ENCODE assay signal across 33 cellular contexts in genomic region chr4:151294833-151295496, GRCh38. TPM values are rescaled to one million over a fixed set of nuclear protein-coding genes. Genes with fewer than 3 reads are reported as not detected.
DNase-seq lines count a peak whose midpoint lies in the region; ATAC-seq, FAIRE-seq and TF ChIP-seq lines count a peak whose summit lies in the region.
"Had no signal": no experiment of that assay in that cellular context is flagged by ENCODE, and none has a peak within 500 bp of the region (broad histone marks: within the 10 kb centered on the region; RNA-seq: fewer than 3 reads in every experiment).

No MANE protein-coding gene starts in this region.

- no peak overlapping the region for H3K14ac ChIP-seq in H1 (ENCODE audit: insufficient read length)

- H3K79me2 ChIP-seq in H1 (ENCODE audit: control insufficient read depth in 1 of 2, insufficient read depth in 2 of 2, low read length in 2 of 2) (peaks cover 0 to 78% of the 10 kb centered on the region in 2 experiments; a peak in 2 of 4 replicates), osteoblast (ENCODE audit: insufficient read depth, low read length) (no peaks in the 10 kb centered on the region)

- ATAC-seq in stimulated activated effector memory CD8-positive, alpha-beta T cell treated with anti-CD3 and anti-CD28 coated beads, Interleukin-12 subunit alpha, Interleukin-12 subunit beta, amount 100 ng/mL, for 72 hours = peak; percentile 16
- ATAC-seq: activated CD8-positive, alpha-beta T cell treated with anti-CD3 and anti-CD28 coated beads for 36 hours; activated naive CD4-positive, alpha-beta T cell treated with anti-CD3 and anti-CD28 coated beads, Interleukin-2, amount 50 U/mL, for 72 hours; activated T-helper 17 cell treated with anti-CD3 and anti-CD28 coated beads, Interleukin-2, amount 50 U/mL, for 72 hours; HCT116; stimulated activated naive CD8-positive, alpha-beta T cell treated with anti-CD3 and anti-CD28 coated beads, Interleukin-15, amount 100 ng/mL, for 72 hours had no signal

- H3K9ac ChIP-seq in HUES48 (ENCODE audit: low read depth, low read length) (peak overlapping the region; percentile 16; the same call in 1 of the 2 replicates), H1 (replicated peaks in 1 of 4; ENCODE audit: extremely low read depth in 1 of 4, low read depth in 3 of 4, low read length in 3 of 4) (no peak overlapping the region), liver (ENCODE audit: low read depth in 1 of 2, low read length in 2 of 2) (no peak overlapping the region)

- H4K5ac ChIP-seq in H1 (ENCODE audit: insufficient read length, low read depth, low read length) = no peak overlapping the region

- no peak overlapping the region for H3K4ac ChIP-seq in H1 (replicated peaks; ENCODE audit: insufficient read length, low read depth, low read length)

- TF ChIP-seq EP300 in H1 (IDR thresholded peaks at IDR 0.05; ENCODE audit: borderline replicate concordance in 1 of 2, low read depth in 2 of 2, low read length in 2 of 2) = no peak

- no peaks in the 10 kb centered on the region for H3K4me1 Mint-ChIP-seq in stimulated activated effector memory CD8-positive, alpha-beta T cell treated with anti-CD3 and anti-CD28 coated beads, Interleukin-12 subunit alpha, Interleukin-12 subunit beta, amount 100 ng/mL, for 72 hours
- H3K4me1 Mint-ChIP-seq in activated naive CD4-positive, alpha-beta T cell treated with anti-CD3 and anti-CD28 coated beads, Interleukin-2, amount 10 ng/mL, durations not matched to agents 7 days and 5 days = no peaks in the 10 kb centered on the region
- H3K4me1 Mint-ChIP-seq: activated T-helper 17 cell treated with anti-CD3 and anti-CD28 coated beads, Interleukin-2, amount 50 U/mL, for 72 hours; memory B cell; stimulated activated naive CD8-positive, alpha-beta T cell treated with anti-CD3 and anti-CD28 coated beads, Interleukin-15, amount 100 ng/mL, for 72 hours had no signal

- no peak for TF ChIP-seq RAD21 in H1 (IDR thresholded peaks at IDR 0.05 in 1 of 2, conservative IDR thresholded peaks at IDR 0.05 in 1 of 2; ENCODE audit: low read depth in 2 of 2, low read length in 2 of 2)
- TF ChIP-seq RAD21 in liver (IDR thresholded peaks at IDR 0.05) = no peak

- H3K27ac ChIP-seq in HUES48 (ENCODE audit: low read depth, low read length) (peak overlapping the region; percentile 21), H1 (ENCODE audit: low read depth, low read length) (0 out of 2 replicates have a peak overlapping the region, but pooled peaks have one; percentile 37), liver (ENCODE audit: low read depth in 1 of 2, low read length in 2 of 2) (peak overlapping the region in 1 of 2 donors; percentile 5), osteoblast (ENCODE audit: low read depth, low read length) (no peak overlapping the region)
- H3K27ac ChIP-seq: cardiac muscle cell, tibial artery had no signal

- H3K27me3 Mint-ChIP-seq in activated naive CD4-positive, alpha-beta T cell treated with anti-CD3 and anti-CD28 coated beads, Interleukin-2, amount 10 ng/mL, durations not matched to agents 7 days and 5 days = no peaks in the 10 kb centered on the region
- H3K27me3 Mint-ChIP-seq: dendritic cell treated with granulocyte-macrophage colony-stimulating factor and Interleukin-4, amounts not matched to agents 40 ng/mL and 50 ng/mL, for 4 days; stimulated activated naive CD8-positive, alpha-beta T cell treated with anti-CD3 and anti-CD28 coated beads, Interleukin-15, amount 100 ng/mL, for 72 hours had no signal

- FAIRE-seq in H1 (lab: Jason Lieb, UNC) = no peak

- no peak for DNase-seq in H1 (ENCODE audit: low read depth in 1 of 2, low spot score in 2 of 2)
- no peak for DNase-seq in stimulated activated effector memory CD8-positive, alpha-beta T cell treated with anti-CD3 and anti-CD28 coated beads, Interleukin-12 subunit alpha, Interleukin-12 subunit beta, amount 100 ng/mL, for 72 hours (ENCODE audit: low spot score in 2 of 2)
- no peak for DNase-seq in activated naive CD4-positive, alpha-beta T cell treated with anti-CD3 and anti-CD28 coated beads, Interleukin-2, amount 10 ng/mL, durations not matched to agents 7 days and 5 days
- no peak for DNase-seq in GF-D8 (lab: John Stamatoyannopoulos, UW)
- no peak for DNase-seq in osteoblast (ENCODE audit: insufficient read length, low spot score, missing footprints)
- DNase-seq: activated CD8-positive, alpha-beta T cell treated with anti-CD3 and anti-CD28 coated beads for 36 hours; anterior cingulate cortex; DMS79; GDM1; KG1; MM.1S; NCI-H1436 treated with DMSO at 0.1 percent for 48 hours; NCI-H2107; nucleus accumbens; stimulated activated naive CD8-positive, alpha-beta T cell treated with anti-CD3 and anti-CD28 coated beads, Interleukin-15, amount 100 ng/mL, for 72 hours; T-helper 2 cell; tibial artery had no signal

- no peak for TF ChIP-seq POLR2A in H1 (IDR thresholded peaks at IDR 0.05; ENCODE audit: control extremely low read depth in 1 of 2, low read depth in 2 of 2, low read length in 2 of 2)

- H3K36me3 ChIP-seq in HUES48 (ENCODE audit: control insufficient read depth, insufficient read depth, low read length) (no peaks in the 10 kb centered on the region; the same call in 1 of the 2 replicates), H1 (ENCODE audit: control insufficient read depth in 2 of 4, insufficient read depth in 4 of 4, low read length in 3 of 4) (no peaks in the 10 kb centered on the region; a peak in 1 of 8 replicates), liver (ENCODE audit: control insufficient read depth in 4 of 4, insufficient read depth in 3 of 4, low read depth in 1 of 4, low read length in 3 of 4) (peaks cover 0 to 1% (median 0%) of the 10 kb centered on the region in 4 donors), osteoblast (ENCODE audit: insufficient read depth, low read length) (no peaks in the 10 kb centered on the region)
- H3K36me3 ChIP-seq: cardiac muscle cell had no signal

- H2BK5ac ChIP-seq in H1 (ENCODE audit: low read depth, low read length) = peak overlapping the region; percentile 67

- TF ChIP-seq CTCF in H1 (IDR thresholded peaks at IDR 0.05; ENCODE audit: control extremely low read depth in 1 of 3, insufficient read depth in 1 of 3, low read depth in 1 of 3, low read length in 3 of 3) (no peak), liver (IDR thresholded peaks at IDR 0.05; ENCODE audit: low read depth, low read length, missing input control) (no peak), osteoblast (IDR thresholded peaks at IDR 0.05; ENCODE audit: extremely low read depth, low read depth, low read length) (no peak)

- H3K27me3 ChIP-seq in HUES48 (ENCODE audit: control insufficient read depth, insufficient read depth, low read length) (no peaks in the 10 kb centered on the region), H1 (replicated peaks in 1 of 4; ENCODE audit: control insufficient read depth in 3 of 4, extremely low read depth in 1 of 4, insufficient read depth in 3 of 4, low read length in 3 of 4) (no peaks in the 10 kb centered on the region), liver (ENCODE audit: control insufficient read depth in 4 of 4, insufficient read depth in 4 of 4, low read length in 3 of 4) (no peaks in the 10 kb centered on the region), osteoblast (ENCODE audit: insufficient read depth, low read length) (no peaks in the 10 kb centered on the region)
- H3K27me3 ChIP-seq: cardiac muscle cell, tibial artery had no signal

- H3K9me3 ChIP-seq in HUES48 (ENCODE audit: control insufficient read depth, insufficient read depth, low read length) (no peaks in the 10 kb centered on the region), H1 (ENCODE audit: insufficient read depth in 2 of 2, low read depth in 1 of 2, low read length in 1 of 2) (no peaks in the 10 kb centered on the region), liver (ENCODE audit: control insufficient read depth in 4 of 4, low read length in 3 of 4) (no peaks in the 10 kb centered on the region), osteoblast (ENCODE audit: low read depth, low read length) (no peaks in the 10 kb centered on the region)
- H3K9me3 ChIP-seq: tibial artery had no signal

- no peak overlapping the region for H3K27ac Mint-ChIP-seq in stimulated activated effector memory CD8-positive, alpha-beta T cell treated with anti-CD3 and anti-CD28 coated beads, Interleukin-12 subunit alpha, Interleukin-12 subunit beta, amount 100 ng/mL, for 72 hours
- H3K27ac Mint-ChIP-seq in activated naive CD4-positive, alpha-beta T cell treated with anti-CD3 and anti-CD28 coated beads, Interleukin-2, amount 10 ng/mL, durations not matched to agents 7 days and 5 days = no peak overlapping the region
- H3K27ac Mint-ChIP-seq: activated CD8-positive, alpha-beta T cell treated with anti-CD3 and anti-CD28 coated beads for 36 hours; activated naive CD4-positive, alpha-beta T cell treated with anti-CD3 and anti-CD28 coated beads, Interleukin-2, amount 50 U/mL, for 72 hours; activated T-helper 17 cell treated with anti-CD3 and anti-CD28 coated beads, Interleukin-2, amount 50 U/mL, for 72 hours; dendritic cell treated with granulocyte-macrophage colony-stimulating factor and Interleukin-4, amounts not matched to agents 40 ng/mL and 50 ng/mL, for 4 days; memory B cell had no signal

- no peak overlapping the region for H3K4me2 ChIP-seq in H1 (ENCODE audit: insufficient read depth in 1 of 2, low read depth in 2 of 2, low read length in 2 of 2)
- no peak overlapping the region for H3K4me2 ChIP-seq in osteoblast (ENCODE audit: insufficient read depth, low read length)

- no peak overlapping the region for H4K8ac ChIP-seq in H1 (ENCODE audit: extremely low read depth, insufficient read depth, low read length)

- H3K4me3 ChIP-seq in HUES48 (ENCODE audit: low read depth, low read length) (no peak overlapping the region), H1 (ENCODE audit: extremely low read depth in 1 of 4, insufficient read depth in 2 of 4, low read depth in 3 of 4, low read length in 4 of 4) (no peak overlapping the region), liver (ENCODE audit: low read depth in 1 of 3, low read length in 3 of 3) (no peak overlapping the region), osteoblast (ENCODE audit: insufficient read depth, low read length) (no peak overlapping the region)
- H3K4me3 ChIP-seq: cardiac muscle cell, tibial artery had no signal

- H3K56ac ChIP-seq in H1 (replicated peaks; ENCODE audit: insufficient read length, low read depth, low read length) = no peak overlapping the region

- H3K4me1 ChIP-seq in HUES48 (ENCODE audit: control insufficient read depth, insufficient read depth, low read length) = peaks cover 20% of the 10 kb centered on the region
- peaks cover 2 to 6% (median 3%) of the 10 kb centered on the region in 4 experiments; a peak in 5 of 7 replicates for H3K4me1 ChIP-seq in H1 (replicated peaks in 1 of 4; ENCODE audit: control insufficient read depth in 3 of 4, insufficient read depth in 4 of 4, low read length in 3 of 4)
- H3K4me1 ChIP-seq in liver (ENCODE audit: control insufficient read depth in 4 of 4, insufficient read depth in 4 of 4, low read length in 3 of 4) = peaks cover 0 to 24% (median 17%) of the 10 kb centered on the region in 4 donors
- H3K4me1 ChIP-seq in osteoblast (ENCODE audit: insufficient read depth, low read length) = no peaks in the 10 kb centered on the region

- no peak overlapping the region for H3K4me3 Mint-ChIP-seq in stimulated activated effector memory CD8-positive, alpha-beta T cell treated with anti-CD3 and anti-CD28 coated beads, Interleukin-12 subunit alpha, Interleukin-12 subunit beta, amount 100 ng/mL, for 72 hours
- no peak overlapping the region for H3K4me3 Mint-ChIP-seq in activated naive CD4-positive, alpha-beta T cell treated with anti-CD3 and anti-CD28 coated beads, Interleukin-2, amount 10 ng/mL, durations not matched to agents 7 days and 5 days
- H3K4me3 Mint-ChIP-seq: activated CD8-positive, alpha-beta T cell treated with anti-CD3 and anti-CD28 coated beads for 36 hours; activated T-helper 17 cell treated with anti-CD3 and anti-CD28 coated beads, Interleukin-2, amount 50 U/mL, for 72 hours; dendritic cell treated with granulocyte-macrophage colony-stimulating factor and Interleukin-4, amounts not matched to agents 40 ng/mL and 50 ng/mL, for 4 days; memory B cell; stimulated activated naive CD8-positive, alpha-beta T cell treated with anti-CD3 and anti-CD28 coated beads, Interleukin-15, amount 100 ng/mL, for 72 hours had no signal

- no peak overlapping the region for H2BK20ac ChIP-seq in H1 (ENCODE audit: low read length)

- 85% methylated on average over 5 of the region's 5 CpGs; no CpG with 5 or more reads in 1 of the 2 experiments for WGBS in H1 (ENCODE audit: extremely low coverage in 1 of 2, insufficient coverage in 1 of 2, insufficient read length in 1 of 2, insufficient replicate concordance in 2 of 2, low coverage in 1 of 2, low lambda C conversion rate in 2 of 2, missing lambda C conversion rate in 1 of 2), 2 experiments
- 45% methylated on average over 5 of the region's 5 CpGs for WGBS in liver

- no peak overlapping the region for H2BK12ac ChIP-seq in H1 (ENCODE audit: low read depth, low read length)

- no peaks in the 10 kb centered on the region for H3K23me2 ChIP-seq in H1 (ENCODE audit: low read depth, low read length)

- no peak overlapping the region; the same call in 1 of the 2 replicates for H2AK5ac ChIP-seq in H1 (ENCODE audit: low read depth, low read length)

- no peaks in the 10 kb centered on the region for H3K9me3 Mint-ChIP-seq in stimulated activated effector memory CD8-positive, alpha-beta T cell treated with anti-CD3 and anti-CD28 coated beads, Interleukin-12 subunit alpha, Interleukin-12 subunit beta, amount 100 ng/mL, for 72 hours
- H3K9me3 Mint-ChIP-seq in activated naive CD4-positive, alpha-beta T cell treated with anti-CD3 and anti-CD28 coated beads, Interleukin-2, amount 10 ng/mL, durations not matched to agents 7 days and 5 days = no peaks in the 10 kb centered on the region
- H3K9me3 Mint-ChIP-seq: activated CD8-positive, alpha-beta T cell treated with anti-CD3 and anti-CD28 coated beads for 36 hours; activated naive CD4-positive, alpha-beta T cell treated with anti-CD3 and anti-CD28 coated beads, Interleukin-2, amount 50 U/mL, for 72 hours; dendritic cell treated with granulocyte-macrophage colony-stimulating factor and Interleukin-4, amounts not matched to agents 40 ng/mL and 50 ng/mL, for 4 days; stimulated activated naive CD8-positive, alpha-beta T cell treated with anti-CD3 and anti-CD28 coated beads, Interleukin-15, amount 100 ng/mL, for 72 hours had no signal

- no peak overlapping the region for H2BK120ac ChIP-seq in H1 (replicated peaks; ENCODE audit: low read depth, low read length)

- H2BK15ac ChIP-seq in H1 (ENCODE audit: low read length) = no peak overlapping the region

- H4K91ac ChIP-seq in H1 (replicated peaks; ENCODE audit: insufficient read length, low read length) = no peak overlapping the region

- H2AFZ ChIP-seq in H1 (ENCODE audit: low read length) (no peak overlapping the region), osteoblast (ENCODE audit: low read length) (no peak overlapping the region)

- peaks cover 5% of the 10 kb centered on the region for H3K79me1 ChIP-seq in H1 (ENCODE audit: low read depth, low read length)

- H3K18ac ChIP-seq in H1 (ENCODE audit: extremely low read depth, low read length) = peak overlapping the region; percentile 55; the same call in 1 of the 2 replicates

- no peaks in the 10 kb centered on the region for H3K36me3 Mint-ChIP-seq in stimulated activated effector memory CD8-positive, alpha-beta T cell treated with anti-CD3 and anti-CD28 coated beads, Interleukin-12 subunit alpha, Interleukin-12 subunit beta, amount 100 ng/mL, for 72 hours
- no peaks in the 10 kb centered on the region for H3K36me3 Mint-ChIP-seq in activated naive CD4-positive, alpha-beta T cell treated with anti-CD3 and anti-CD28 coated beads, Interleukin-2, amount 10 ng/mL, durations not matched to agents 7 days and 5 days
- H3K36me3 Mint-ChIP-seq: activated naive CD4-positive, alpha-beta T cell treated with anti-CD3 and anti-CD28 coated beads, Interleukin-2, amount 50 U/mL, for 72 hours; memory B cell had no signal

- H4K20me1 ChIP-seq in H1 (replicated peaks in 1 of 2; ENCODE audit: control insufficient read depth in 1 of 2, insufficient read depth in 2 of 2, low read length in 2 of 2) (no peaks in the 10 kb centered on the region), osteoblast (ENCODE audit: insufficient read depth, low read length) (no peaks in the 10 kb centered on the region)

- POLR2A ChIA-PET in H1 (lab: Charles Lee; ENCODE audit: partially characterized antibody) = interaction anchor here (1.0 to 2.3 kb wide), 3 partner anchors 10 to 30 kb away, joined by 3 to 8 read pairs (median 4); partner anchors contain the start of gene SH3D19

- CTCF ChIA-PET in H1 (lab: Charles Lee; ENCODE audit: partially characterized antibody) = interaction anchor here (0.7 to 1.6 kb wide), 3 partner anchors 10 to 40 kb away, joined by 3 to 6 read pairs (median 5); partner anchors contain the start of gene PRSS48
- CTCF ChIA-PET in activated naive CD4-positive, alpha-beta T cell treated with anti-CD3 and anti-CD28 coated beads, Interleukin-2, amount 10 ng/mL, durations not matched to agents 7 days and 5 days (lab: Charles Lee) = no interaction called here

- H3K23ac ChIP-seq in H1 (ENCODE audit: insufficient read length) = no peak overlapping the region

RNA-seq across cellular contexts. Expression of gene PRSS48, which starts 18.0 kb away (rescaled TPM):
- total RNA-seq in H1 (2021; fragmentation: NEBNext Ultra II Directional; extraction: Animal tissue kit (Norgen Biotek cat#: 25700)) = not detected in 2 replicates
- polyA plus RNA-seq in H1 (2011; rRNA removed) (not detected in 2 replicates), liver (under 1 TPM in 1 of 2 donors, not detected in 1; 0.64 TPM)
- polyA plus RNA-seq in H1 (2011; cell fraction: cytosol; rRNA removed) = not detected
- polyA plus RNA-seq in H1 (2011; cell fraction: nucleus; rRNA removed) = not detected
- not detected in 4 replicates for polyA plus RNA-seq in H1 (2012, experiment 1 of 2)
- not detected for polyA plus RNA-seq in H1 (2012, experiment 2 of 2)
- polyA plus RNA-seq in H1 (2013, experiment 1 of 2) = not detected
- polyA plus RNA-seq in H1 (2013, experiment 2 of 2) = not detected
- polyA minus RNA-seq in H1 (2011; rRNA and poly(A)+ RNA removed) = not detected in 2 replicates
- polyA minus RNA-seq in H1 (2011; cell fraction: cytosol; rRNA and poly(A)+ RNA removed) = not detected
- polyA minus RNA-seq in H1 (2011; cell fraction: nucleus; rRNA and poly(A)+ RNA removed) = not detected
- total RNA-seq in liver (not detected), osteoblast (not detected in 2 replicates)
- total RNA-seq: activated CD8-positive, alpha-beta T cell treated with anti-CD3 and anti-CD28 coated beads for 36 hours; activated naive CD4-positive, alpha-beta T cell treated with anti-CD3 and anti-CD28 coated beads, Interleukin-2, amount 50 U/mL, for 72 hours; activated T-helper 17 cell treated with anti-CD3 and anti-CD28 coated beads, Interleukin-2, amount 50 U/mL, for 72 hours; cardiac muscle cell; fibroblast of lung; glomerular endothelial cell; HT1080; kidney epithelial cell; NCI-H460; pulmonary artery endothelial cell; skeletal muscle tissue had no signal
- polyA plus RNA-seq: BJ, cardiac muscle cell, fibroblast of lung had no signal

RNA-seq across cellular contexts. Expression of gene SH3D19, which starts 30.4 kb away (rescaled TPM):
- 51.3 and 55.8 TPM in 2 replicates for total RNA-seq in H1 (2021; fragmentation: NEBNext Ultra II Directional; extraction: Animal tissue kit (Norgen Biotek cat#: 25700))
- polyA plus RNA-seq in H1 (2011; rRNA removed) (9.1 and 11.7 TPM in 2 replicates), liver (10 to 100 TPM; 15.9 to 18.4 TPM)
- 14.3 TPM for polyA plus RNA-seq in H1 (2011; cell fraction: cytosol; rRNA removed)
- polyA plus RNA-seq in H1 (2011; cell fraction: nucleus; rRNA removed) = 21.3 TPM
- polyA plus RNA-seq in H1 (2012, experiment 1 of 2) = 23.3 to 35.1 TPM (median 25.3 TPM) in 4 replicates
- polyA plus RNA-seq in H1 (2012, experiment 2 of 2) = 3.2 TPM
- 31.9 TPM for polyA plus RNA-seq in H1 (2013, experiment 1 of 2)
- polyA plus RNA-seq in H1 (2013, experiment 2 of 2) = 31.4 TPM
- 20.8 and 30.8 TPM in 2 replicates for polyA minus RNA-seq in H1 (2011; rRNA and poly(A)+ RNA removed)
- 20.8 TPM for polyA minus RNA-seq in H1 (2011; cell fraction: cytosol; rRNA and poly(A)+ RNA removed)
- polyA minus RNA-seq in H1 (2011; cell fraction: nucleus; rRNA and poly(A)+ RNA removed) = 39.9 TPM
- total RNA-seq in liver (10 to 100 TPM; 11.0 to 22.2 TPM), osteoblast (74.9 and 86.0 TPM in 2 replicates)
- total RNA-seq: activated CD8-positive, alpha-beta T cell treated with anti-CD3 and anti-CD28 coated beads for 36 hours had no signal
